ENCODE assay signal across 8 cellular contexts in the genomic region with DNA sequence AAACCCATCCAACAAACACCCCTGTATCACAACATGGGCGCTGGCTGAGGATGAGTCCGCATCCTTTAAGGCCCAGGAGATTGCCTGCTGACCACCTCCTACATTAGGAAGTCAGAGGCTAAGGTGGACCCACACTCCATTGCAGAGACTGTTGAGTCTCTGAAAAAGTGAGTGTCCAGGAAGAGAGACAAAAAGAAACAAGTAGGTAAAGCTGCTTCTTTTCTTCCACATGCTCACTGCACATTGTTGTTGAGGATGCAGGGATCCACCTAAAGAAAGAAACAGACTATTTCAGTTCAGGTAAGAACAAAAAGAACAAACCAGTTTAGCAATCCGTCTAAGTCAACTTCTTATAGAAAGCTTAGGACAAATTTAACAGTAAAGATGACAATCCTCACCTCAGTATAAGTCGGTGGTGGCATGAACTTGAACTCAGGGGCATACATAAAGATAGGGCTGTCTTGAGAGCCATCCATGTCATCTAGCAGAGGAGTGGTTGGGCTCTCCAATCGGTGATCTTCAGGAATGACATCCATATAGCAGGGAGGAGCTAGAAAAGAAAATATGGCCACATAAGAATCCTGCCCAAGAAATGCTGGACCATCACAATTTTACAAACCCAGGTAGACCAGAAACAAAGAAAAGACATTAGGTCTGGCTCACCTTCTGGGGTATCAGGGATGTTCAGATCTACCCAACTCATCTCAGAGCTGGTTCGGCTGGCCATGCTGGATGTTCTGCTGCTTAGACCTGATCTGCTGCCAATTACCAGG. TPM values are rescaled to one million over a fixed set of nuclear protein-coding genes. Genes with fewer than 3 reads are reported as not detected.
A peak's percentile ranks its signal among the peaks of the same experiment; 100 is the strongest.
DNase-seq lines count a peak whose midpoint lies in the region; ATAC-seq and TF ChIP-seq lines count a peak whose summit lies in the region.

No MANE protein-coding gene starts in this region.

- H3K9me3 ChIP-seq in cardiac muscle cell (ENCODE audit: low read depth): no peaks in the 10 kb centered on the region
- H3K9me3 ChIP-seq in mesenchymal stem cell (ENCODE audit: control insufficient read depth, low read length): no peaks in the 10 kb centered on the region
- H3K9me3 ChIP-seq in upper lobe of right lung: no peaks in the 10 kb centered on the region
- H3K9me3 ChIP-seq in neuronal stem cell (replicated peaks in 1 of 2; ENCODE audit: control insufficient read depth in 2 of 2, insufficient read depth in 1 of 2, low read depth in 1 of 2, low read length in 2 of 2): peaks cover 0 to 9% of the 10 kb centered on the region in 2 donors

- 97% methylated on average over 5 of the region's 6 CpGs for whole genome bisulfite sequencing in mesenchymal stem cell
- WGBS in neuronal stem cell (ENCODE audit: extremely low coverage in 2 of 2, insufficient read length in 2 of 2, insufficient replicate concordance in 1 of 2), 2 donors: no CpG with 5 or more reads among the region's 6 CpGs

- H3K4me2 ChIP-seq in mesenchymal stem cell (ENCODE audit: low read length, poor library complexity, severe bottlenecking) (peak overlapping the region; percentile 64), neuronal stem cell (ENCODE audit: insufficient read depth, low read length, poor library complexity, severe bottlenecking) (no peak overlapping the region)

- intact Hi-C loops in Right ventricle myocardium superior (cut with DNase I): no loop called here
- intact Hi-C loops in upper lobe of right lung (cut with DNase I): no loop called here

- no peak for DNase-seq in cardiac muscle cell (ENCODE audit: low read depth in 1 of 2, low spot score in 1 of 2)
- no peak for DNase-seq in Right ventricle myocardium superior
- no peak for DNase-seq in astrocyte of the spinal cord (ENCODE audit: low read depth, low spot score)
- DNase-seq in mesenchymal stem cell: no peak
- no peak for DNase-seq in upper lobe of right lung
- no peak for DNase-seq in ecto neural progenitor cell (ENCODE audit: low spot score)
- DNase-seq in neuronal stem cell (ENCODE audit: low spot score): no peak

- peaks cover 28% of the 10 kb centered on the region for H3K4me1 ChIP-seq in cardiac muscle cell (ENCODE audit: low read depth)
- H3K4me1 ChIP-seq in mesenchymal stem cell (ENCODE audit: control insufficient read depth, insufficient read depth, low read depth, low read length): peaks cover 12% of the 10 kb centered on the region
- peaks cover 40% of the 10 kb centered on the region for H3K4me1 ChIP-seq in upper lobe of right lung
- peaks cover 9 to 26% of the 10 kb centered on the region in 2 donors for H3K4me1 ChIP-seq in neuronal stem cell (ENCODE audit: control insufficient read depth in 2 of 2, insufficient read depth in 1 of 2, low read depth in 1 of 2, low read length in 2 of 2)

- H3K23ac ChIP-seq in mesenchymal stem cell (ENCODE audit: low read length in 2 of 2): no peak overlapping the region
- H3K23ac ChIP-seq in neuronal stem cell (ENCODE audit: low read depth, low read length, poor library complexity): no peak overlapping the region

- H3K4ac ChIP-seq in mesenchymal stem cell (ENCODE audit: low read depth in 1 of 2, low read length in 2 of 2) (no peak overlapping the region), neuronal stem cell (ENCODE audit: low read length) (no peak overlapping the region)

- no peaks in the 10 kb centered on the region for H3K27me3 ChIP-seq in cardiac muscle cell
- no peaks in the 10 kb centered on the region for H3K27me3 ChIP-seq in mesenchymal stem cell (ENCODE audit: control insufficient read depth in 1 of 2, insufficient read depth in 1 of 2, low read length in 2 of 2)
- H3K27me3 ChIP-seq in upper lobe of right lung: no peaks in the 10 kb centered on the region
- no peaks in the 10 kb centered on the region for H3K27me3 ChIP-seq in neuronal stem cell (ENCODE audit: control insufficient read depth in 3 of 3, insufficient read depth in 3 of 3, low read depth in 1 of 3, low read length in 3 of 3)

- H3K14ac ChIP-seq in mesenchymal stem cell (ENCODE audit: low read length in 2 of 2) (no peak overlapping the region), neuronal stem cell (ENCODE audit: low read length) (no peak overlapping the region)

- H3K36me3 ChIP-seq in cardiac muscle cell (peaks cover 30% of the 10 kb centered on the region), mesenchymal stem cell (ENCODE audit: control insufficient read depth in 1 of 2, insufficient read depth in 2 of 2, low read depth in 1 of 2, low read length in 2 of 2) (peaks cover 12 to 38% of the 10 kb centered on the region in 2 experiments), upper lobe of right lung (peaks cover 36% of the 10 kb centered on the region), neuronal stem cell (replicated peaks in 1 of 2; ENCODE audit: control insufficient read depth in 2 of 2, insufficient read depth in 2 of 2, low read length in 2 of 2) (peaks cover 17 to 41% of the 10 kb centered on the region in 2 donors)

- H2BK120ac ChIP-seq in mesenchymal stem cell (ENCODE audit: low read depth, low read length): no peak overlapping the region
- H2BK120ac ChIP-seq in neuronal stem cell (ENCODE audit: low read depth, low read length): no peak overlapping the region

- H4K8ac ChIP-seq in mesenchymal stem cell (ENCODE audit: low read length) (no peak overlapping the region), neuronal stem cell (ENCODE audit: low read depth, low read length) (no peak overlapping the region)

- H3K18ac ChIP-seq in mesenchymal stem cell (ENCODE audit: low read depth in 1 of 2, low read length in 2 of 2) (no peak overlapping the region), neuronal stem cell (ENCODE audit: low read length) (no peak overlapping the region)

- ATAC-seq in Right ventricle myocardium superior (ENCODE audit: poor library complexity) (no peak), upper lobe of right lung (no peak), HG02798 (IDR thresholded peaks at IDR 0.05; ENCODE audit: poor library complexity, unreplicated experiment) (no peak)

- in situ Hi-C loops in astrocyte of the spinal cord (cut with HindIII; ENCODE audit: low sequenced_read_pairs): no loop called here

- H4K91ac ChIP-seq in mesenchymal stem cell (ENCODE audit: low read length) (no peak overlapping the region), neuronal stem cell (ENCODE audit: low read depth, low read length, poor library complexity) (no peak overlapping the region)

- H3K9ac ChIP-seq in mesenchymal stem cell (ENCODE audit: low read length): peak overlapping the region; percentile 93
- H3K9ac ChIP-seq in neuronal stem cell (ENCODE audit: low read depth, low read length, poor library complexity): no peak overlapping the region

- H2AK5ac ChIP-seq in mesenchymal stem cell (ENCODE audit: low read length, severe bottlenecking): no peak overlapping the region
- no peak overlapping the region for H2AK5ac ChIP-seq in neuronal stem cell (ENCODE audit: low read depth, low read length)

- TF ChIP-seq CTCF in cardiac muscle cell (IDR thresholded peaks at IDR 0.05; ENCODE audit: low read depth, low read length): no peak
- no peak for TF ChIP-seq CTCF in astrocyte of the spinal cord (IDR thresholded peaks at IDR 0.05; ENCODE audit: low read depth, low read length)
- no peak for TF ChIP-seq CTCF in upper lobe of right lung (IDR thresholded peaks at IDR 0.05)

- no peak overlapping the region for H2AFZ ChIP-seq in mesenchymal stem cell (ENCODE audit: low read depth, low read length)
- no peak overlapping the region for H2AFZ ChIP-seq in neuronal stem cell (ENCODE audit: low read length)

- no peak overlapping the region for H2BK5ac ChIP-seq in mesenchymal stem cell (ENCODE audit: low read depth, low read length, poor library complexity, severe bottlenecking)
- H2BK5ac ChIP-seq in neuronal stem cell (ENCODE audit: low read length): no peak overlapping the region

- no peaks in the 10 kb centered on the region for H3K79me1 ChIP-seq in mesenchymal stem cell (replicated peaks; ENCODE audit: low read length, poor library complexity, severe bottlenecking)
- H3K79me1 ChIP-seq in neuronal stem cell (ENCODE audit: low read depth, low read length): no peaks in the 10 kb centered on the region

- H3K27ac ChIP-seq in cardiac muscle cell (peak overlapping the region; percentile 92), mesenchymal stem cell (ENCODE audit: low read length, poor library complexity, severe bottlenecking) (no peak overlapping the region), upper lobe of right lung (peak overlapping the region; percentile 99), neuronal stem cell (replicated peaks; ENCODE audit: low read length) (no peak overlapping the region)

- no peak overlapping the region for H2BK12ac ChIP-seq in mesenchymal stem cell (ENCODE audit: low read length in 2 of 2)
- H2BK12ac ChIP-seq in neuronal stem cell (ENCODE audit: low read length): no peak overlapping the region

- peak overlapping the region; percentile 98 for H3K4me3 ChIP-seq in cardiac muscle cell
- peak overlapping the region; percentile 97 for H3K4me3 ChIP-seq in astrocyte of the spinal cord (ENCODE audit: low read depth, low read length)
- peak overlapping the region; percentile 45 to 98 for H3K4me3 ChIP-seq in mesenchymal stem cell (ENCODE audit: insufficient read depth in 1 of 2, low read depth in 1 of 2, low read length in 2 of 2)
- H3K4me3 ChIP-seq in upper lobe of right lung: peak overlapping the region; percentile 92
- H3K4me3 ChIP-seq in neuronal stem cell (ENCODE audit: low read length in 2 of 2): peak overlapping the region in 1 of 2 donors; percentile 91

- no peak overlapping the region for H2BK15ac ChIP-seq in mesenchymal stem cell (ENCODE audit: low read depth, poor library complexity, severe bottlenecking)
- no peak overlapping the region for H2BK15ac ChIP-seq in neuronal stem cell (ENCODE audit: low read length)

RNA-seq across cellular contexts. Expression of gene TXNIP, which starts 2.6 kb away (rescaled TPM):
- 190 and 260 TPM in 2 replicates for total RNA-seq in cardiac muscle cell
- 172 and 303 TPM in 2 replicates for polyA plus RNA-seq in cardiac muscle cell
- total RNA-seq in Right ventricle myocardium superior: 980 TPM
- 161 TPM for polyA plus RNA-seq in mesenchymal stem cell (2013, experiment 1 of 2)
- polyA plus RNA-seq in mesenchymal stem cell (2013, experiment 2 of 2): 167 TPM
- total RNA-seq in upper lobe of right lung: 945 TPM
- 111 TPM for polyA plus RNA-seq in neuronal stem cell (2013, experiment 1 of 2)
- 115 TPM for polyA plus RNA-seq in neuronal stem cell (2013, experiment 2 of 2)

RNA-seq across cellular contexts. Expression of gene HJV, which starts 27.7 kb away (rescaled TPM):
- total RNA-seq in cardiac muscle cell (0.18 TPM in 1 of 2 replicates, not detected in the other), Right ventricle myocardium superior (88.1 TPM), upper lobe of right lung (not detected)
- polyA plus RNA-seq in cardiac muscle cell: not detected in 2 replicates
- not detected for polyA plus RNA-seq in mesenchymal stem cell (2013, experiment 1 of 2)
- not detected for polyA plus RNA-seq in mesenchymal stem cell (2013, experiment 2 of 2)
- 0.08 TPM for polyA plus RNA-seq in neuronal stem cell (2013, experiment 1 of 2)
- polyA plus RNA-seq in neuronal stem cell (2013, experiment 2 of 2): 0.12 TPM

RNA-seq across cellular contexts. Expression of gene POLR3GL, which starts 29.3 kb away (rescaled TPM):
- 20.6 and 43.4 TPM in 2 replicates for total RNA-seq in cardiac muscle cell
- polyA plus RNA-seq in cardiac muscle cell: 65.1 and 88.2 TPM in 2 replicates
- total RNA-seq in Right ventricle myocardium superior: 49.2 TPM
- polyA plus RNA-seq in mesenchymal stem cell (2013, experiment 1 of 2): 31.1 TPM
- polyA plus RNA-seq in mesenchymal stem cell (2013, experiment 2 of 2): 32.3 TPM
- 21.4 TPM for total RNA-seq in upper lobe of right lung
- 18.0 TPM for polyA plus RNA-seq in neuronal stem cell (2013, experiment 1 of 2)
- 20.2 TPM for polyA plus RNA-seq in neuronal stem cell (2013, experiment 2 of 2)

RNA-seq across cellular contexts. Expression of gene ANKRD34A, which starts 29.4 kb away (rescaled TPM):
- total RNA-seq in cardiac muscle cell: 4.3 and 5.7 TPM in 2 replicates
- polyA plus RNA-seq in cardiac muscle cell: 2.7 and 5.4 TPM in 2 replicates
- 0.59 TPM for total RNA-seq in Right ventricle myocardium superior
- 4.4 TPM for polyA plus RNA-seq in mesenchymal stem cell (2013, experiment 1 of 2)
- polyA plus RNA-seq in mesenchymal stem cell (2013, experiment 2 of 2): 4.4 TPM
- total RNA-seq in upper lobe of right lung: 0.69 TPM
- polyA plus RNA-seq in neuronal stem cell (2013, experiment 1 of 2): 0.10 TPM
- 0.10 TPM for polyA plus RNA-seq in neuronal stem cell (2013, experiment 2 of 2)

RNA-seq across cellular contexts. Expression of gene LIX1L, which starts 36.0 kb away (rescaled TPM):
- 33.4 and 39.2 TPM in 2 replicates for total RNA-seq in cardiac muscle cell
- polyA plus RNA-seq in cardiac muscle cell: 46.4 and 59.0 TPM in 2 replicates
- total RNA-seq in Right ventricle myocardium superior: 22.9 TPM
- polyA plus RNA-seq in mesenchymal stem cell (2013, experiment 1 of 2): 30.0 TPM
- 29.8 TPM for polyA plus RNA-seq in mesenchymal stem cell (2013, experiment 2 of 2)
- 32.8 TPM for total RNA-seq in upper lobe of right lung
- 17.1 TPM for polyA plus RNA-seq in neuronal stem cell (2013, experiment 1 of 2)
- 17.4 TPM for polyA plus RNA-seq in neuronal stem cell (2013, experiment 2 of 2)

Comparison
In these comparisons a context has a peak if more than half of its experiments do, and no peak if none do; other contexts are left out.
1. RNA of gene HJV, which starts 27.7 kb away (total RNA-seq): 88.1 TPM in Right ventricle myocardium superior (single experiment); 0.18 TPM in cardiac muscle cell and not detected in upper lobe of right lung (single experiment); every median in the first group is over 10 times any median in the second.
2. H3K27ac ChIP-seq: peak in cardiac muscle cell (single experiment) and upper lobe of right lung (single experiment); none in mesenchymal stem cell (single experiment) and neuronal stem cell (single experiment).